In the genomic region with DNA sequence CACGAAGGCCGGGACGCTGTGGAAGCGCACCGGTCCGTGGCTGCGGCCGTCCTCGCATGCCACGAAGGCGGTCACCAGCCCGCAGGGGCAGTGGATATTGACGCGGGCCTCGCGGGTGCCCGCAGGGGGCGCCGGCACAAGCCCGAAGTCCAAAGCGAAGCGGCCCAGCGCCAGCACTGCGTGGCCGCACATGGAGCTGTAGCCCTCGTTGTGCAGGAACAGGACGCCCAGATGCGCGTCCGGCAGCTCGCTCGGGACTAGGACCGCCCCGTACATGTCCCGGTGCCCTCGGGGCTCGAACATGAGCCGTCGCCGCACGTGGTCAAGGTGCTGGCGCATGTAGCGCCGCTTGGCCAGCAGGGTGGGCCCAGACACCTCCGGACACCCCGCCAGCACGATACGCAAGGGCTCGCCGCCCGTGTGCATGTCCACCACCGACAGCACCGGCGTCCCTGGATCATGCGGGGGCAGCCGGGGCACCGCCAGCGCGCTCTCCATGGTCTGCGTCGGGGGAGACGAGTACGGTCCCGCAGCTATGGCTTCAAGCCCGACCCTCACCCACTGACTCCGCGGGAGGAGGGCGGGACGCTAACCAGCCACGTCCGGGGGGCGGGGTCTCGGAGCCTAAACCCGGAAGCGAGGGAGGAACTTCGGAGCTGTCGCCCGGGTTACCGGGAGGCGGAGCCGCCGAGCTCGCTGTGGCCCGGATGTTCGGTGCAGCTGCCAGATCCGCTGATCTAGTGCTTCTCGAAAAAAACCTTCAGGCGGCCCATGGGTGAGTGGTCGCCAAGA, we compare ENCODE assay signal across 8 cellular contexts. TPM values are rescaled to one million over a fixed set of nuclear protein-coding genes. Genes with fewer than 3 reads are reported as not detected.
DNase-seq lines count a peak whose midpoint lies in the region; ATAC-seq, FAIRE-seq and TF ChIP-seq lines count a peak whose summit lies in the region.

A gene with protein sequence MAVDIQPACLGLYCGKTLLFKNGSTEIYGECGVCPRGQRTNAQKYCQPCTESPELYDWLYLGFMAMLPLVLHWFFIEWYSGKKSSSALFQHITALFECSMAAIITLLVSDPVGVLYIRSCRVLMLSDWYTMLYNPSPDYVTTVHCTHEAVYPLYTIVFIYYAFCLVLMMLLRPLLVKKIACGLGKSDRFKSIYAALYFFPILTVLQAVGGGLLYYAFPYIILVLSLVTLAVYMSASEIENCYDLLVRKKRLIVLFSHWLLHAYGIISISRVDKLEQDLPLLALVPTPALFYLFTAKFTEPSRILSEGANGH (plus strand): TSS at position 699 of the 792 bp plus-strand sequence. CDS start 73 bp downstream, at position 772.
A gene (minus strand): TSS at position 590 of the 792 bp plus-strand sequence. CDS start 92 bp downstream, at position 498.

- H3K4ac ChIP-seq in H1 (replicated peaks; ENCODE audit: insufficient read length, low read depth, low read length) (peak within 1 kb of the TSS; percentile 84), mesendoderm (ENCODE audit: low read depth, low read length) (peak within 1 kb of the TSS; percentile 70)

- BruUV-seq in Calu3 (replicated peaks; lab: Mats Ljungman, UMichigan) = no TSS peak

- peak within 1 kb of the TSS; percentile 91 for H3K18ac ChIP-seq in H1 (ENCODE audit: extremely low read depth, low read length)
- peak within 1 kb of the TSS; percentile 94 for H3K18ac ChIP-seq in mesendoderm (ENCODE audit: low read length)

- peak within 1 kb of the TSS; percentile 80 for H3K4me3 Mint-ChIP-seq in Calu3 (ENCODE audit: low read depth, unreplicated experiment)

- intact Hi-C loops in Calu3 (cut with micrococcal nuclease; ENCODE audit: unreplicated experiment) = no loop called here

- H2AFZ ChIP-seq in H1 (ENCODE audit: low read length) = peak within 1 kb of the TSS; percentile 73

- WGBS in H1 (ENCODE audit: extremely low coverage in 1 of 2, insufficient coverage in 1 of 2, insufficient read length in 1 of 2, insufficient replicate concordance in 2 of 2, low coverage in 1 of 2, low lambda C conversion rate in 2 of 2, missing lambda C conversion rate in 1 of 2), 2 experiments = 2% methylated on average over 73 of the region's 89 CpGs; no CpG with 5 or more reads in 1 of the 2 experiments
- no CpG with 5 or more reads among the region's 89 CpGs for WGBS in mesendoderm (ENCODE audit: extremely low coverage, insufficient coverage, low lambda C conversion rate)

- peaks cover 7% of the 10 kb centered on the region for H3K23me2 ChIP-seq in H1 (ENCODE audit: low read depth, low read length)

- H2BK20ac ChIP-seq in H1 (ENCODE audit: low read length) = no peak within 1 kb of the TSS

- H3K9ac ChIP-seq in H1 (replicated peaks in 1 of 4; ENCODE audit: extremely low read depth in 1 of 4, low read depth in 3 of 4, low read length in 3 of 4) = peak within 1 kb of the TSS; percentile 63 to 80 (median 72)
- H3K9ac ChIP-seq in mesendoderm (ENCODE audit: low read length) = peak within 1 kb of the TSS; percentile 95

- peak within 1 kb of the TSS; percentile 71 to 90 (median 75) for H3K4me3 ChIP-seq in H1 (ENCODE audit: extremely low read depth in 1 of 4, insufficient read depth in 2 of 4, low read depth in 3 of 4, low read length in 4 of 4)
- peak within 1 kb of the TSS; percentile 98 for H3K4me3 ChIP-seq in mesendoderm (ENCODE audit: low read length)

- H4K8ac ChIP-seq in H1 (ENCODE audit: extremely low read depth, insufficient read depth, low read length) (peak within 1 kb of the TSS; percentile 96), mesendoderm (ENCODE audit: low read depth, low read length) (no peak within 1 kb of the TSS)

- peak within 1 kb of the TSS; percentile 95 for H4K91ac ChIP-seq in H1 (replicated peaks; ENCODE audit: insufficient read length, low read length)

- H3K9me3 ChIP-seq in H1 (ENCODE audit: insufficient read depth in 2 of 2, low read depth in 1 of 2, low read length in 1 of 2) = no peaks in the 10 kb centered on the region

- peak; percentile 57 for TF ChIP-seq CTCF in Calu3 (IDR thresholded peaks at IDR 0.05; ENCODE audit: unreplicated experiment)
- peak; percentile 22 to 35 (median 33) for TF ChIP-seq CTCF in H1 (IDR thresholded peaks at IDR 0.05; ENCODE audit: control extremely low read depth in 1 of 3, insufficient read depth in 1 of 3, low read depth in 1 of 3, low read length in 3 of 3)

- H3K4me1 ChIP-seq in H1 (replicated peaks in 1 of 4; ENCODE audit: control insufficient read depth in 3 of 4, insufficient read depth in 4 of 4, low read length in 3 of 4) (peaks cover 0 to 10% (median 3%) of the 10 kb centered on the region in 4 experiments; a peak in 3 of 7 replicates), mesendoderm (ENCODE audit: control insufficient read depth, low read depth, low read length) (peaks cover 7% of the 10 kb centered on the region)

- peaks cover 4 to 17% (median 10%) of the 10 kb centered on the region in 4 experiments for H3K36me3 ChIP-seq in H1 (ENCODE audit: control insufficient read depth in 2 of 4, insufficient read depth in 4 of 4, low read length in 3 of 4)
- no peaks in the 10 kb centered on the region for H3K36me3 ChIP-seq in mesendoderm (ENCODE audit: control insufficient read depth, insufficient read depth, low read length)

- ATAC-seq in GM21381 (IDR thresholded peaks at IDR 0.05; ENCODE audit: unreplicated experiment) = peak; percentile 84

- H3K56ac ChIP-seq in H1 (replicated peaks; ENCODE audit: insufficient read length, low read depth, low read length) = peak within 1 kb of the TSS; percentile 34
- peak within 1 kb of the TSS; percentile 100 for H3K56ac ChIP-seq in mesendoderm (ENCODE audit: low read length)

- H3K14ac ChIP-seq in H1 (ENCODE audit: insufficient read length) = peak within 1 kb of the TSS; percentile 43

- peak; percentile 79 to 91 for TF ChIP-seq POLR2A in H1 (IDR thresholded peaks at IDR 0.05; ENCODE audit: control extremely low read depth in 1 of 2, low read depth in 2 of 2, low read length in 2 of 2)

- TF ChIP-seq RAD21 in H1 (IDR thresholded peaks at IDR 0.05 in 1 of 2, conservative IDR thresholded peaks at IDR 0.05 in 1 of 2; ENCODE audit: low read depth in 2 of 2, low read length in 2 of 2) = peak in 1 of 2 experiments; percentile 7; a peak in 2 of 4 replicates

- H2BK120ac ChIP-seq in H1 (replicated peaks; ENCODE audit: low read depth, low read length) (no peak within 1 kb of the TSS), mesendoderm (ENCODE audit: low read depth, low read length) (no peak within 1 kb of the TSS)

- H3K36me3 Mint-ChIP-seq in Calu3 (ENCODE audit: insufficient read depth, unreplicated experiment) = peaks cover 36% of the 10 kb centered on the region

- H3K79me1 ChIP-seq in H1 (ENCODE audit: low read depth, low read length) (no peaks in the 10 kb centered on the region), mesendoderm (ENCODE audit: low read length) (peaks cover 13% of the 10 kb centered on the region)

- H3K23ac ChIP-seq in H1 (ENCODE audit: insufficient read length) = no peak within 1 kb of the TSS
- peak within 1 kb of the TSS; percentile 91 for H3K23ac ChIP-seq in mesendoderm (ENCODE audit: low read length)

- no peak for FAIRE-seq in H1 (lab: Jason Lieb, UNC)

- H3K27me3 ChIP-seq in H1 (replicated peaks in 1 of 4; ENCODE audit: control insufficient read depth in 3 of 4, extremely low read depth in 1 of 4, insufficient read depth in 3 of 4, low read length in 3 of 4) (no peaks in the 10 kb centered on the region), mesendoderm (ENCODE audit: insufficient read depth, low read length, poor library complexity) (no peaks in the 10 kb centered on the region)

- H4K5ac ChIP-seq in H1 (ENCODE audit: insufficient read length, low read depth, low read length) (peak within 1 kb of the TSS; percentile 96), mesendoderm (ENCODE audit: low read length) (peak within 1 kb of the TSS; percentile 86)

- H2AK5ac ChIP-seq in H1 (ENCODE audit: low read depth, low read length) = no peak within 1 kb of the TSS
- peak within 1 kb of the TSS; percentile 19 for H2AK5ac ChIP-seq in mesendoderm (ENCODE audit: low read length)

- H2BK12ac ChIP-seq in H1 (ENCODE audit: low read depth, low read length) = 0 out of 2 replicates have a peak within 1 kb of the TSS, but pooled peaks have one; percentile 55

- peaks cover 36% of the 10 kb centered on the region for H3K4me1 Mint-ChIP-seq in Calu3 (ENCODE audit: low read depth, unreplicated experiment)

- no peaks in the 10 kb centered on the region for H3K27me3 Mint-ChIP-seq in Calu3 (ENCODE audit: unreplicated experiment)

- peak within 1 kb of the TSS; percentile 80 for H3K27ac Mint-ChIP-seq in Calu3 (ENCODE audit: unreplicated experiment)

- POLR2A ChIA-PET in H1 (lab: Charles Lee; ENCODE audit: partially characterized antibody) = interaction anchor here (0.8 to 2.3 kb wide), 11 partner anchors 9 to 295 kb away, joined by 3 to 9 read pairs (median 5); a partner anchor contains a TSS

- DNase-seq in Calu3 (peak; percentile 98), HUDEP-2 (lab: John Stamatoyannopoulos, UW; ENCODE audit: unreplicated experiment in 76 of 76) (peak in 75 of 76 experiments; percentile 47 to 97 (median 91)), NOMO-1 treated with dmso at 0.1 percent for 144 hours (lab: John Stamatoyannopoulos, UW; ENCODE audit: unreplicated experiment) (peak; percentile 88), H1 (ENCODE audit: low read depth in 1 of 2, low spot score in 2 of 2) (peak; percentile 85 to 98), mesendoderm (peak; percentile 98)
- DNase-seq in activated CD8-positive, alpha-beta memory T cell treated with anti-CD3 and anti-CD28 coated beads for 48 hours (ENCODE audit: low read depth in 2 of 3, low spot score in 2 of 3) = peak; percentile 84 to 89 (median 87)
- peak; percentile 94 for DNase-seq in stimulated activated CD8-positive, alpha-beta memory T cell treated with anti-CD3 and anti-CD28 coated beads, Interleukin-15, amount 100 ng/mL, for 1 hour (ENCODE audit: low read depth)

- CTCF ChIA-PET in Calu3 (lab: Charles Lee) = interaction anchor here (1.0 to 3.2 kb wide), 5 partner anchors 28 to 414 kb away, joined by 3 to 13 read pairs (median 4); a partner anchor contains a TSS
- CTCF ChIA-PET in H1 (lab: Charles Lee; ENCODE audit: partially characterized antibody) = interaction anchor here (0.6 to 2.2 kb wide), 12 partner anchors 10 to 673 kb away, joined by 3 to 6 read pairs (median 4); a partner anchor contains a TSS

- H2BK15ac ChIP-seq in H1 (ENCODE audit: low read length) (peak within 1 kb of the TSS; percentile 83; the same call in 1 of the 2 replicates), mesendoderm (replicated peaks; ENCODE audit: low read depth) (no peak within 1 kb of the TSS)

- TF ChIP-seq EP300 in H1 (IDR thresholded peaks at IDR 0.05; ENCODE audit: borderline replicate concordance in 1 of 2, low read depth in 2 of 2, low read length in 2 of 2) = no peak

- H3K27ac ChIP-seq in H1 (ENCODE audit: low read depth, low read length) (peak within 1 kb of the TSS; percentile 82), mesendoderm (ENCODE audit: low read depth, low read length) (peak within 1 kb of the TSS; percentile 97)

- H3K9me3 Mint-ChIP-seq in Calu3 (ENCODE audit: low read depth, unreplicated experiment) = no peaks in the 10 kb centered on the region

- H3K79me2 ChIP-seq in H1 (ENCODE audit: control insufficient read depth in 1 of 2, insufficient read depth in 2 of 2, low read length in 2 of 2) (peaks cover 0 to 47% of the 10 kb centered on the region in 2 experiments; a peak in 3 of 4 replicates), mesendoderm (ENCODE audit: control insufficient read depth, insufficient read depth, low read length) (peaks cover 25% of the 10 kb centered on the region)

- peak within 1 kb of the TSS; percentile 89 for H2BK5ac ChIP-seq in H1 (ENCODE audit: low read depth, low read length)
- peak within 1 kb of the TSS; percentile 79 for H2BK5ac ChIP-seq in mesendoderm (ENCODE audit: low read length)

- H4K20me1 ChIP-seq in H1 (replicated peaks in 1 of 2; ENCODE audit: control insufficient read depth in 1 of 2, insufficient read depth in 2 of 2, low read length in 2 of 2) = peaks cover 0 to 2% of the 10 kb centered on the region in 2 experiments

- H3K4me2 ChIP-seq in H1 (ENCODE audit: insufficient read depth in 1 of 2, low read depth in 2 of 2, low read length in 2 of 2) (peak within 1 kb of the TSS; percentile 89 to 97), mesendoderm (ENCODE audit: low read length) (peak within 1 kb of the TSS; percentile 89)

RNA-seq across cellular contexts. Expression of the first gene that starts in this region (rescaled TPM):
- 48.9 and 49.4 TPM in 2 replicates for total RNA-seq in Calu3 (2022)
- 31.3 and 34.9 TPM in 2 replicates for total RNA-seq in H1 (2021; fragmentation: NEBNext Ultra II Directional; extraction: Animal tissue kit (Norgen Biotek cat#: 25700))
- 99.5 and 182 TPM in 2 replicates for polyA plus RNA-seq in H1 (2011; rRNA removed)
- 83.7 TPM for polyA plus RNA-seq in H1 (2011; cell fraction: cytosol; rRNA removed)
- 48.7 TPM for polyA plus RNA-seq in H1 (2011; cell fraction: nucleus; rRNA removed)
- 24.9 to 60.7 TPM (median 33.2 TPM) in 4 replicates for polyA plus RNA-seq in H1 (2012, experiment 1 of 2)
- 5.5 TPM for polyA plus RNA-seq in H1 (2012, experiment 2 of 2)
- 71.2 TPM for polyA plus RNA-seq in H1 (2013, experiment 1 of 2)
- 79.9 TPM for polyA plus RNA-seq in H1 (2013, experiment 2 of 2)
- polyA minus RNA-seq in H1 (2011; rRNA and poly(A)+ RNA removed) = 73.5 and 108 TPM in 2 replicates
- polyA minus RNA-seq in H1 (2011; cell fraction: cytosol; rRNA and poly(A)+ RNA removed) = 27.9 TPM
- 50.0 TPM for polyA minus RNA-seq in H1 (2011; cell fraction: nucleus; rRNA and poly(A)+ RNA removed)
- polyA plus RNA-seq in mesendoderm (2013, experiment 1 of 2) = 55.9 TPM
- 57.0 TPM for polyA plus RNA-seq in mesendoderm (2013, experiment 2 of 2)

RNA-seq across cellular contexts. Expression of the second gene that starts in this region (rescaled TPM):
- total RNA-seq in Calu3 (2022) = 27.3 and 28.4 TPM in 2 replicates
- total RNA-seq in H1 (2021; fragmentation: NEBNext Ultra II Directional; extraction: Animal tissue kit (Norgen Biotek cat#: 25700)) = 12.4 and 15.8 TPM in 2 replicates
- polyA plus RNA-seq in H1 (2011; rRNA removed) = 11.2 and 12.1 TPM in 2 replicates
- 15.1 TPM for polyA plus RNA-seq in H1 (2011; cell fraction: cytosol; rRNA removed)
- 21.3 TPM for polyA plus RNA-seq in H1 (2011; cell fraction: nucleus; rRNA removed)
- polyA plus RNA-seq in H1 (2012, experiment 1 of 2) = 8.2 to 10.3 TPM (median 9.8 TPM) in 4 replicates
- 4.7 TPM for polyA plus RNA-seq in H1 (2012, experiment 2 of 2)
- 15.4 TPM for polyA plus RNA-seq in H1 (2013, experiment 1 of 2)
- polyA plus RNA-seq in H1 (2013, experiment 2 of 2) = 13.8 TPM
- 7.4 and 9.6 TPM in 2 replicates for polyA minus RNA-seq in H1 (2011; rRNA and poly(A)+ RNA removed)
- 10.8 TPM for polyA minus RNA-seq in H1 (2011; cell fraction: cytosol; rRNA and poly(A)+ RNA removed)
- polyA minus RNA-seq in H1 (2011; cell fraction: nucleus; rRNA and poly(A)+ RNA removed) = 47.9 TPM
- polyA plus RNA-seq in mesendoderm (2013, experiment 1 of 2) = 12.5 TPM
- 11.3 TPM for polyA plus RNA-seq in mesendoderm (2013, experiment 2 of 2)

Comparison
In these comparisons a context has a peak if more than half of its experiments do, and no peak if none do; other contexts are left out.
1. Peak in every context shown above with its lines: DNase-seq, ATAC-seq, H3K4me3 ChIP-seq and H3K27ac ChIP-seq.